13 cellular contexts compared by ENCODE assay signal in genomic region chr21:36478941-36479340, GRCh38. TPM values are rescaled to one million over a fixed set of nuclear protein-coding genes. Genes with fewer than 3 reads are reported as not detected.
DNase-seq lines count a peak whose midpoint lies in the region; ATAC-seq, FAIRE-seq and TF ChIP-seq lines count a peak whose summit lies in the region.
"Had no signal": no experiment of that assay in that cellular context is flagged by ENCODE, and none has a peak within 500 bp of the region (broad histone marks: within the 10 kb centered on the region; RNA-seq: fewer than 3 reads in every experiment).

No MANE protein-coding gene starts in this region.

- TF ChIP-seq EP300 in HepG2 (IDR thresholded peaks at IDR 0.05; ENCODE audit: low read depth in 2 of 2, low read length in 2 of 2): no peak
- no peak for TF ChIP-seq EP300 in HepG2 (CRISPR knock-in tag; IDR thresholded peaks at IDR 0.05; ENCODE audit: borderline replicate concordance)

- no peaks in the 10 kb centered on the region for H3K9me3 ChIP-seq in HCT116 (ENCODE audit: control insufficient read depth in 1 of 2, insufficient read depth in 1 of 2, low read depth in 1 of 2, low read length in 2 of 2)
- H3K9me3 ChIP-seq in HepG2 (ENCODE audit: low read length): no peaks in the 10 kb centered on the region

- TF ChIP-seq POLR2A in HCT116 (IDR thresholded peaks at IDR 0.05; ENCODE audit: borderline replicate concordance, extremely low read depth, insufficient read depth, insufficient read length) (no peak), HepG2 (IDR thresholded peaks at IDR 0.05; ENCODE audit: insufficient read depth in 1 of 2, low read depth in 2 of 2, low read length in 2 of 2) (peak in 1 of 2 experiments; percentile 43; a peak in 1 of 4 replicates)

- H3K36me3 ChIP-seq in HCT116 (ENCODE audit: control insufficient read depth in 1 of 2, insufficient read depth in 2 of 2, low read length in 2 of 2): no peaks in the 10 kb centered on the region
- no peaks in the 10 kb centered on the region for H3K36me3 ChIP-seq in HepG2 (replicated peaks in 1 of 2; ENCODE audit: control insufficient read depth in 1 of 2, insufficient read depth in 2 of 2, low read length in 2 of 2)

- H2AFZ ChIP-seq in HCT116 (ENCODE audit: low read depth, low read length, poor library complexity, severe bottlenecking) (no peak overlapping the region), HepG2 (ENCODE audit: low read length) (peak overlapping the region; percentile 23)

- H3K9ac ChIP-seq in HCT116 (ENCODE audit: low read length) (no peak overlapping the region), HepG2 (ENCODE audit: insufficient read depth, low read depth, low read length) (peak overlapping the region; percentile 75)

- FAIRE-seq in HepG2 (lab: Jason Lieb, UNC): no peak
- FAIRE-seq: GM18507 had no signal

- CTCF ChIA-PET in AG04449 (lab: Yijun Ruan, JAX) (interaction anchor here (0.9 to 3.2 kb wide), 10 partner anchors 8 to 448 kb away, joined by 3 to 16 read pairs (median 4); no protein-coding TSS in a partner anchor), HCT116 (lab: Charles Lee) (no interaction called here), HepG2 (lab: Yijun Ruan, JAX; ENCODE audit: low intra/inter-chr PET ratio, low total read pairs) (no interaction called here)

- H3K27ac ChIP-seq in HCT116 (ENCODE audit: low read depth, low read length) (no peak overlapping the region), HepG2 (ENCODE audit: extremely low read length, insufficient read depth, low read length) (peak overlapping the region; percentile 89)

- H3K79me2 ChIP-seq in HCT116 (ENCODE audit: insufficient read depth, low read length): no peaks in the 10 kb centered on the region
- H3K79me2 ChIP-seq in HepG2 (ENCODE audit: insufficient read depth, low read length): peaks cover 15% of the 10 kb centered on the region

- RAD21 ChIA-PET in HCT116 (lab: Charles Lee; ENCODE audit: low non-redundant PET in 1 of 2, low total read pairs in 2 of 2, uncharacterized antibody in 2 of 2, unreplicated experiment in 2 of 2): no interaction called here

- TF ChIP-seq RAD21 in HCT116 (IDR thresholded peaks at IDR 0.05; ENCODE audit: low read depth) (no peak), HepG2 (CRISPR knock-in tag; IDR thresholded peaks at IDR 0.05) (peak; percentile 41; the same call in 1 of the 2 replicates)

- POLR2A ChIA-PET in AG04449 (lab: Yijun Ruan, JAX) (interaction anchor here (0.7 to 3.9 kb wide), 5 partner anchors 9 to 583 kb away, joined by 3 to 33 read pairs (median 4); no protein-coding TSS in a partner anchor), HCT116 (lab: Charles Lee) (no interaction called here), HepG2 (lab: Yijun Ruan, JAX) (interaction anchor here (1.0 to 3.4 kb wide), 6 partner anchors 8 to 508 kb away, joined by 3 to 15 read pairs (median 6); partner anchors contain the start of gene MORC3)

- no peak for DNase-seq in AG04449 (ENCODE audit: low read depth, low spot score)
- DNase-seq in HCT116 (ENCODE audit: low read depth, low spot score): no peak
- peak; percentile 8 to 43 for DNase-seq in cardiac fibroblast (ENCODE audit: low read depth in 2 of 2)
- DNase-seq in HepG2 (ENCODE audit: low spot score): no peak
- no peak for DNase-seq in NCI-H1694 treated with DMSO at 0.1 percent for 48 hours (lab: John Stamatoyannopoulos, UW)
- no peak for DNase-seq in epidermal melanocyte (ENCODE audit: insufficient read length, low spot score)
- DNase-seq: CD8-positive, alpha-beta T cell; Kasumi-1 had no signal

- in situ Hi-C loops in HepG2 (cut with HindIII; ENCODE audit: extremely low pct_ligation_motif_present, low pct_unique_long_range_greater_than_20kb): no loop called here

- BruUV-seq in HCT116 (replicated peaks; lab: Mats Ljungman, UMichigan): no TSS peak
- no TSS peak for BruUV-seq in HepG2 (replicated peaks; lab: Mats Ljungman, UMichigan)

- H3K4me1 ChIP-seq in HCT116 (ENCODE audit: control insufficient read depth in 1 of 2, insufficient read depth in 2 of 2, low read length in 2 of 2): no peaks in the 10 kb centered on the region
- H3K4me1 ChIP-seq in HepG2 (ENCODE audit: insufficient read depth, low read length): peaks cover 79% of the 10 kb centered on the region

- H4K20me1 ChIP-seq in HCT116 (ENCODE audit: insufficient read depth) (no peaks in the 10 kb centered on the region), HepG2 (ENCODE audit: insufficient read depth, low read length) (no peaks in the 10 kb centered on the region)

- TF ChIP-seq CTCF in AG04449 (IDR thresholded peaks at IDR 0.05; ENCODE audit: insufficient read depth, low read length, missing control alignments) (peak; percentile 54), HCT116 (IDR thresholded peaks at IDR 0.05 in 2 of 3, conservative IDR thresholded peaks at IDR 0.05 in 1 of 3; ENCODE audit: borderline replicate concordance in 1 of 3, insufficient read depth in 1 of 3, low read depth in 2 of 3, low read length in 2 of 3) (peak in 1 of 3 experiments; percentile 24; a peak in 2 of 6 replicates), cardiac fibroblast (IDR thresholded peaks at IDR 0.05; ENCODE audit: low read depth, low read length) (peak; percentile 36), HepG2 (CRISPR knock-in tag; IDR thresholded peaks at IDR 0.05) (peak; percentile 76)

- peaks cover 5% of the 10 kb centered on the region for H3K27me3 ChIP-seq in HCT116 (ENCODE audit: insufficient read depth, low read length)
- H3K27me3 ChIP-seq in HepG2 (ENCODE audit: control insufficient read depth in 1 of 2, insufficient read depth in 2 of 2, low read length in 2 of 2): no peaks in the 10 kb centered on the region; a peak in 1 of 5 replicates

- intact Hi-C loops in HCT116 (cut with micrococcal nuclease) (no loop called here), HepG2 (cut with micrococcal nuclease; ENCODE audit: unreplicated experiment) (loop anchor here (2.0 kb wide), 1 partner anchor 58 kb away; no protein-coding TSS in a partner anchor)

- H3K9me2 ChIP-seq in HCT116 (ENCODE audit: insufficient read depth): no peaks in the 10 kb centered on the region

- H3K4me2 ChIP-seq in HCT116 (ENCODE audit: low read length): no peak overlapping the region
- peak overlapping the region; percentile 96 for H3K4me2 ChIP-seq in HepG2 (ENCODE audit: low read depth, low read length)

- 0% methylated on average over 1 of the region's 7 CpGs for whole genome bisulfite sequencing in HepG2 (ENCODE audit: low lambda C conversion rate)

- H3K4me3 ChIP-seq in AG04449 (ENCODE audit: low read depth, low read length) (no peak overlapping the region), HCT116 (replicated peaks in 1 of 2; ENCODE audit: low read depth in 1 of 2, low read length in 2 of 2) (no peak overlapping the region), cardiac fibroblast (replicated peaks in 1 of 2; ENCODE audit: low read depth in 2 of 2, low read length in 2 of 2) (no peak overlapping the region), HepG2 (replicated peaks in 1 of 3; ENCODE audit: insufficient read depth in 1 of 3, low read depth in 2 of 3, low read length in 3 of 3) (peak overlapping the region; percentile 50 to 79 (median 54))

- ATAC-seq in HCT116 (peak; percentile 54; the same call in 1 of the 2 replicates), HepG2 (peak; percentile 63), HG02973 (IDR thresholded peaks at IDR 0.05; ENCODE audit: unreplicated experiment) (no peak), HG02588 (IDR thresholded peaks at IDR 0.05; ENCODE audit: unreplicated experiment) (no peak)
- ATAC-seq: CD8-positive, alpha-beta T cell had no signal

TF ChIP-seq in HCT116, 20 proteins besides CTCF, POLR2A, EP300 and RAD21 (continues in another document):
- TF ChIP-seq ZFX (IDR thresholded peaks at IDR 0.05): no peak
- TF ChIP-seq SP1 (IDR thresholded peaks at IDR 0.05; ENCODE audit: low read depth): no peak
- TF ChIP-seq CEBPB (IDR thresholded peaks at IDR 0.05; ENCODE audit: low read depth): no peak
- no peak for TF ChIP-seq YY1 (IDR thresholded peaks at IDR 0.05; ENCODE audit: extremely low read depth, insufficient replicate concordance, low read depth, low read length)

TF ChIP-seq in HepG2, 621 proteins besides CTCF, POLR2A, EP300 and RAD21 (continues in another document):
- TF ChIP-seq, protein P1, sequence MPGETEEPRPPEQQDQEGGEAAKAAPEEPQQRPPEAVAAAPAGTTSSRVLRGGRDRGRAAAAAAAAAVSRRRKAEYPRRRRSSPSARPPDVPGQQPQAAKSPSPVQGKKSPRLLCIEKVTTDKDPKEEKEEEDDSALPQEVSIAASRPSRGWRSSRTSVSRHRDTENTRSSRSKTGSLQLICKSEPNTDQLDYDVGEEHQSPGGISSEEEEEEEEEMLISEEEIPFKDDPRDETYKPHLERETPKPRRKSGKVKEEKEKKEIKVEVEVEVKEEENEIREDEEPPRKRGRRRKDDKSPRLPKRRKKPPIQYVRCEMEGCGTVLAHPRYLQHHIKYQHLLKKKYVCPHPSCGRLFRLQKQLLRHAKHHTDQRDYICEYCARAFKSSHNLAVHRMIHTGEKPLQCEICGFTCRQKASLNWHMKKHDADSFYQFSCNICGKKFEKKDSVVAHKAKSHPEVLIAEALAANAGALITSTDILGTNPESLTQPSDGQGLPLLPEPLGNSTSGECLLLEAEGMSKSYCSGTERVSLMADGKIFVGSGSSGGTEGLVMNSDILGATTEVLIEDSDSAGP (CRISPR knock-in tag; IDR thresholded peaks at IDR 0.05; ENCODE audit: borderline replicate concordance): 0 out of 2 replicates have a peak, but pooled peaks have one; percentile 17

RNA-seq across cellular contexts. Expression of gene CLDN14, which starts 1.0 kb away (rescaled TPM):
- total RNA-seq in HCT116 (2021; ENCODE audit: unreplicated experiment) (not detected), HepG2 (2016; rRNA removed; fragmentation: Illumina TruSeq; extraction: Trizol) (0.77 and 1.1 TPM in 2 replicates)
- polyA plus RNA-seq in HCT116 (2012): not detected in 2 replicates
- total RNA-seq in HepG2 (2016; cell fraction: cytosol; rRNA removed; fragmentation: Illumina TruSeq; extraction: Trizol; ENCODE audit: low read depth): 0.71 and 1.1 TPM in 2 replicates
- total RNA-seq in HepG2 (2016; cell fraction: insoluble cytoplasmic fraction; rRNA removed; fragmentation: Illumina TruSeq; extraction: Trizol): 0.85 and 1.2 TPM in 2 replicates
- total RNA-seq in HepG2 (2016; cell fraction: membrane; rRNA removed; fragmentation: Illumina TruSeq; extraction: Trizol): 1.3 and 1.5 TPM in 2 replicates
- total RNA-seq in HepG2 (2016; cell fraction: nucleus; rRNA removed; fragmentation: Illumina TruSeq; extraction: Trizol): 1.1 and 1.3 TPM in 2 replicates
- 1.4 and 3.7 TPM in 2 replicates for polyA plus RNA-seq in HepG2 (2011; rRNA removed)
- polyA plus RNA-seq in HepG2 (2011; cell fraction: cytosol; rRNA removed): 2.5 and 2.9 TPM in 2 replicates
- polyA plus RNA-seq in HepG2 (2011; cell fraction: nucleus; rRNA removed): 4.2 and 6.3 TPM in 2 replicates
- 3.3 and 6.2 TPM in 2 replicates for polyA plus RNA-seq in HepG2 (2012)
- polyA plus RNA-seq in HepG2 (2016; cell fraction: cytosol; fragmentation: Illumina TruSeq; extraction: Trizol; ENCODE audit: low read depth): 0.24 and 0.27 TPM in 2 replicates
- polyA plus RNA-seq in HepG2 (2016; cell fraction: insoluble cytoplasmic fraction; fragmentation: Illumina TruSeq; extraction: Trizol; ENCODE audit: low read depth): 0.56 and 0.57 TPM in 2 replicates
- 0.61 and 0.64 TPM in 2 replicates for polyA plus RNA-seq in HepG2 (2016; cell fraction: membrane; fragmentation: Illumina TruSeq; extraction: Trizol; ENCODE audit: low read depth)
- polyA plus RNA-seq in HepG2 (2016; cell fraction: nucleus; fragmentation: Illumina TruSeq; extraction: Trizol; ENCODE audit: insufficient read depth, low read depth): 1.1 and 1.4 TPM in 2 replicates
- 5.6 TPM in 1 of 2 replicates, not detected in the other for polyA minus RNA-seq in HepG2 (2011; rRNA and poly(A)+ RNA removed; ENCODE audit: low replicate concordance)
- 1.1 and 2.0 TPM in 2 replicates for polyA minus RNA-seq in HepG2 (2011; cell fraction: cytosol; rRNA and poly(A)+ RNA removed)
- polyA minus RNA-seq in HepG2 (2011; cell fraction: nucleus; rRNA and poly(A)+ RNA removed): 2.8 and 5.1 TPM in 2 replicates
- total RNA-seq: CD8-positive, alpha-beta T cell; cerebellum; omental fat pad had no signal

Comparison
In these comparisons a context has a peak if more than half of its experiments do, and no peak if none do; other contexts are left out.
1. DNase-seq: peak in cardiac fibroblast (2 of 2); none in AG04449 (single experiment), HCT116 (single experiment), HepG2 (single experiment), NCI-H1694 treated with DMSO at 0.1 percent for 48 hours (single experiment) and epidermal melanocyte (single experiment).
2. H3K4me3 ChIP-seq: peak in HepG2 (3 of 3); none in AG04449 (single experiment), HCT116 (0 of 2) and cardiac fibroblast (0 of 2).
3. ATAC-seq: peak in HCT116 (single experiment) and HepG2 (single experiment); none in HG02973 (single experiment) and HG02588 (single experiment).